8 cellular contexts compared by ENCODE assay signal in genomic region chr1:39407889-39408640, GRCh38.
DNase-seq lines count a peak whose midpoint lies in the region; ATAC-seq lines count a peak whose summit lies in the region.

No MANE protein-coding gene starts in this region.

- H3K36me3 Mint-ChIP-seq in activated naive CD8-positive, alpha-beta T cell, result peaks cover 3% of the 10 kb centered on the region

- no peaks in the 10 kb centered on the region for H3K9me3 ChIP-seq in HUES6 (ENCODE audit: control insufficient read depth, insufficient read depth, low read depth, low read length)

- H3K27ac Mint-ChIP-seq in activated naive CD8-positive, alpha-beta T cell, result peak overlapping the region; percentile 81

- peak overlapping the region; percentile 49; the same call in 1 of the 2 replicates for H3K27ac ChIP-seq in HUES6 (ENCODE audit: low read depth, low read length)

- peaks cover 26% of the 10 kb centered on the region for H3K36me3 ChIP-seq in HUES6 (ENCODE audit: control insufficient read depth, insufficient read depth, low read length)

- H3K27me3 Mint-ChIP-seq in activated naive CD8-positive, alpha-beta T cell, result no peaks in the 10 kb centered on the region

- peak; percentile 50 for ATAC-seq in left colon
- no peak for ATAC-seq in HG02759 (IDR thresholded peaks at IDR 0.05; ENCODE audit: unreplicated experiment)
- ATAC-seq in HG02571 (IDR thresholded peaks at IDR 0.05; ENCODE audit: unreplicated experiment), result no peak

- peaks cover 34% of the 10 kb centered on the region for H3K4me1 ChIP-seq in HUES6 (ENCODE audit: control insufficient read depth, insufficient read depth, low read length)

- H3K27me3 ChIP-seq in HUES6 (ENCODE audit: control insufficient read depth, insufficient read depth, low read length), result no peaks in the 10 kb centered on the region

- peak; percentile 63 for DNase-seq in COLO668 (lab: John Stamatoyannopoulos, UW; ENCODE audit: unreplicated experiment)
- DNase-seq in left colon, result peak in 1 of 2 donors; percentile 38
- DNase-seq in superior temporal gyrus (ENCODE audit: extremely low spot score), result peak; percentile 45
- DNase-seq in NCI-H1694 (lab: John Stamatoyannopoulos, UW), result no peak

- peak overlapping the region; percentile 91 for H3K9ac ChIP-seq in HUES6 (ENCODE audit: low read length)

- H3K9me3 Mint-ChIP-seq in activated naive CD8-positive, alpha-beta T cell (ENCODE audit: low read depth), result no peaks in the 10 kb centered on the region

- peak overlapping the region; percentile 89 for H3K4me3 Mint-ChIP-seq in activated naive CD8-positive, alpha-beta T cell

- intact Hi-C loops in left colon (cut with DNase I, micrococcal nuclease), result no loop called here

- H3K4me1 Mint-ChIP-seq in activated naive CD8-positive, alpha-beta T cell (ENCODE audit: low read depth), result peaks cover 54% of the 10 kb centered on the region

- peak overlapping the region; percentile 89 for H3K4me3 ChIP-seq in HUES6 (ENCODE audit: low read depth, low read length)
